8 cellular contexts compared by ENCODE assay signal in genomic region chr1:42035205-42035829, GRCh38.
DNase-seq lines count a peak whose midpoint lies in the region; TF ChIP-seq lines count a peak whose summit lies in the region.

No MANE protein-coding gene starts in this region.

- 4% methylated on average over 5 of the region's 66 CpGs for WGBS in SK-N-SH (ENCODE audit: low lambda C conversion rate)
- under 1% methylated on average over 66 of the region's 66 CpGs for WGBS in liver

- H3K79me2 ChIP-seq in Karpas-422 (ENCODE audit: low read length) (no peaks in the 10 kb centered on the region), SK-N-SH (ENCODE audit: insufficient read depth) (peaks cover 27% of the 10 kb centered on the region; the same call in 1 of the 2 replicates)

- peaks cover 14% of the 10 kb centered on the region for H3K27me3 ChIP-seq in H7 (ENCODE audit: control insufficient read depth, insufficient read depth, low read length)
- H3K27me3 ChIP-seq in Karpas-422 (ENCODE audit: low read length): no peaks in the 10 kb centered on the region
- H3K27me3 ChIP-seq in SK-N-SH (ENCODE audit: insufficient read depth): no peaks in the 10 kb centered on the region
- no peaks in the 10 kb centered on the region for H3K27me3 ChIP-seq in colonic mucosa
- H3K27me3 ChIP-seq in liver (ENCODE audit: control insufficient read depth in 4 of 4, insufficient read depth in 4 of 4, low read length in 3 of 4): no peaks in the 10 kb centered on the region

- peak overlapping the region; percentile 64 for H3K9ac ChIP-seq in Karpas-422 (ENCODE audit: low read length)
- H3K9ac ChIP-seq in SK-N-SH: peak overlapping the region; percentile 83
- peak overlapping the region; percentile 73 to 74 for H3K9ac ChIP-seq in colonic mucosa (ENCODE audit: low read depth in 2 of 2, low read length in 2 of 2)
- peak overlapping the region in 1 of 2 donors; percentile 63 for H3K9ac ChIP-seq in liver (ENCODE audit: low read depth in 1 of 2, low read length in 2 of 2)

- H3K36me3 ChIP-seq in H7 (replicated peaks; ENCODE audit: control insufficient read depth, insufficient read depth, low read length): no peaks in the 10 kb centered on the region
- no peaks in the 10 kb centered on the region for H3K36me3 ChIP-seq in Karpas-422 (ENCODE audit: insufficient read depth, low read length)
- no peaks in the 10 kb centered on the region for H3K36me3 ChIP-seq in SK-N-SH (replicated peaks in 1 of 2; ENCODE audit: control insufficient read depth in 1 of 2, insufficient read depth in 2 of 2, low read length in 1 of 2)
- H3K36me3 ChIP-seq in colonic mucosa: no peaks in the 10 kb centered on the region
- no peaks in the 10 kb centered on the region for H3K36me3 ChIP-seq in liver (ENCODE audit: control insufficient read depth in 4 of 4, insufficient read depth in 3 of 4, low read depth in 1 of 4, low read length in 3 of 4)

- H2AFZ ChIP-seq in Karpas-422 (ENCODE audit: low read length) (peak overlapping the region; percentile 71; the same call in 1 of the 2 replicates), SK-N-SH (ENCODE audit: low read depth) (peak overlapping the region; percentile 91)

- H3K27ac ChIP-seq in Karpas-422 (ENCODE audit: low read length) (no peak overlapping the region), SK-N-SH (ENCODE audit: low read depth in 2 of 2, low read length in 1 of 2) (peak overlapping the region; percentile 62 to 82; a peak in 3 of 4 replicates), colonic mucosa (peak overlapping the region; percentile 34), liver (ENCODE audit: low read depth in 1 of 2, low read length in 2 of 2) (peak overlapping the region; percentile 79 to 91)

- POLR2A ChIA-PET in SK-N-SH (lab: Yijun Ruan, JAX): no interaction called here

- TF ChIP-seq CTCF in SK-N-SH (IDR thresholded peaks at IDR 0.05) (peak; percentile 39; the same call in 1 of the 2 replicates), colonic mucosa (IDR thresholded peaks at IDR 0.05) (no peak), liver (IDR thresholded peaks at IDR 0.05; ENCODE audit: low read depth, low read length, missing input control) (peak; percentile 34)

- no peaks in the 10 kb centered on the region for H3K9me3 ChIP-seq in Karpas-422 (ENCODE audit: low read length)
- no peaks in the 10 kb centered on the region for H3K9me3 ChIP-seq in SK-N-SH
- H3K9me3 ChIP-seq in colonic mucosa: no peaks in the 10 kb centered on the region
- H3K9me3 ChIP-seq in liver (ENCODE audit: control insufficient read depth in 4 of 4, low read length in 3 of 4): no peaks in the 10 kb centered on the region

- H3K4me2 ChIP-seq in Karpas-422 (ENCODE audit: low read depth, low read length, poor library complexity, severe bottlenecking) (peak overlapping the region; percentile 92), SK-N-SH (peak overlapping the region; percentile 86)

- H3K9me2 ChIP-seq in Karpas-422 (replicated peaks; ENCODE audit: insufficient read depth, low read length): no peaks in the 10 kb centered on the region
- H3K9me2 ChIP-seq in SK-N-SH: no peaks in the 10 kb centered on the region

- no peaks in the 10 kb centered on the region for H3F3A ChIP-seq in SK-N-SH (replicated peaks; ENCODE audit: insufficient read depth)

- TF ChIP-seq RAD21 in SK-N-SH (IDR thresholded peaks at IDR 0.05; ENCODE audit: low read length) (peak; percentile 30; the same call in 1 of the 2 replicates), liver (IDR thresholded peaks at IDR 0.05) (peak; percentile 34 to 53)

- TF ChIP-seq EP300 in SK-N-SH (IDR thresholded peaks at IDR 0.05; ENCODE audit: borderline replicate concordance in 1 of 2, low read depth in 1 of 2, low read length in 1 of 2): 0 out of 4 replicates have a peak, but pooled peaks of 1 of the 2 experiments have one; percentile 14

- DNase-seq in activated naive CD4-positive, alpha-beta T cell (lab: John Stamatoyannopoulos, UW): peak; percentile 20 to 83 (median 62)
- DNase-seq in activated naive CD4-positive, alpha-beta T cell treated with anti-CD3 and anti-CD28 coated beads, Interleukin-2, amount 50 U/mL, for 16 hours: no peak
- DNase-seq in H7 (peak; percentile 95), Karpas-422 (peak; percentile 78), SK-N-SH (peak; percentile 90), colonic mucosa (peak; percentile 50)
- DNase-seq in stimulated activated CD8-positive, alpha-beta memory T cell treated with anti-CD3 and anti-CD28 coated beads, Interleukin-15, amount 100 ng/mL, for 48 hours (ENCODE audit: low read depth in 2 of 2): peak; percentile 31 to 34

- H4K20me1 ChIP-seq in Karpas-422 (ENCODE audit: insufficient read depth, low read depth, low read length) (no peaks in the 10 kb centered on the region), SK-N-SH (ENCODE audit: insufficient read depth) (no peaks in the 10 kb centered on the region)

- H3K4me1 ChIP-seq in Karpas-422 (ENCODE audit: low read length): peaks cover 14% of the 10 kb centered on the region
- H3K4me1 ChIP-seq in SK-N-SH (ENCODE audit: control insufficient read depth in 1 of 2, insufficient read depth in 2 of 2, low read depth in 1 of 2, low read length in 1 of 2): peaks cover 0 to 9% of the 10 kb centered on the region in 2 experiments; a peak in 2 of 4 replicates
- H3K4me1 ChIP-seq in colonic mucosa: peaks cover 7% of the 10 kb centered on the region
- H3K4me1 ChIP-seq in liver (ENCODE audit: control insufficient read depth in 4 of 4, insufficient read depth in 4 of 4, low read length in 3 of 4): peaks cover 0 to 14% (median 7%) of the 10 kb centered on the region in 4 donors

- intact Hi-C loops in colonic mucosa (cut with DNase I): no loop called here

- CTCF ChIA-PET in SK-N-SH (lab: Yijun Ruan, JAX): interaction anchor here (0.6 to 2.1 kb wide), 22 partner anchors 8 to 519 kb away, joined by 3 to 7 read pairs (median 3); no protein-coding TSS in a partner anchor

- H3K4me3 ChIP-seq in H7 (ENCODE audit: insufficient read depth, low read depth, low read length): peak overlapping the region; percentile 78
- H3K4me3 ChIP-seq in Karpas-422 (ENCODE audit: low read length): peak overlapping the region; percentile 80
- H3K4me3 ChIP-seq in SK-N-SH (ENCODE audit: low read depth in 2 of 2, low read length in 1 of 2): peak overlapping the region; percentile 95 to 100
- H3K4me3 ChIP-seq in colonic mucosa: peak overlapping the region; percentile 88
- peak overlapping the region; percentile 92 to 97 (median 94) for H3K4me3 ChIP-seq in liver (ENCODE audit: low read depth in 1 of 3, low read length in 3 of 3)

TF ChIP-seq in SK-N-SH, 30 proteins besides CTCF, POLR2A, EP300 and RAD21 (continues in another document):
- no peak for TF ChIP-seq CHD2 (IDR thresholded peaks at IDR 0.05; ENCODE audit: low read length, partially characterized antibody)
- TF ChIP-seq YY1 (IDR thresholded peaks at IDR 0.05; ENCODE audit: low read depth): no peak
- TF ChIP-seq JUND (IDR thresholded peaks at IDR 0.05): no peak
- TF ChIP-seq EZH2phosphoT487 (IDR thresholded peaks at IDR 0.05; ENCODE audit: borderline replicate concordance, low read depth): no peak
- 0 out of 2 replicates have a peak, but pooled peaks have one; percentile 6 for TF ChIP-seq NRF1 (IDR thresholded peaks at IDR 0.05; ENCODE audit: low read depth, low read length)
- no peak for TF ChIP-seq FOXJ3 (CRISPR knock-in tag; IDR thresholded peaks at IDR 0.05)
- no peak for TF ChIP-seq MEF2A (IDR thresholded peaks at IDR 0.05; ENCODE audit: borderline replicate concordance, low read depth)
- TF ChIP-seq TCF12 (IDR thresholded peaks at IDR 0.05): 0 out of 2 replicates have a peak, but pooled peaks have one; percentile 4

TF ChIP-seq in liver, 16 proteins besides CTCF, POLR2A, EP300 and RAD21 (continues in another document):
- TF ChIP-seq ZBTB33 (IDR thresholded peaks at IDR 0.05) (no peak), ATF3 (IDR thresholded peaks at IDR 0.05) (no peak), YY1 (IDR thresholded peaks at IDR 0.05) (no peak), GABPA (IDR thresholded peaks at IDR 0.05 in 1 of 2, conservative IDR thresholded peaks at IDR 0.05 in 1 of 2) (no peak), MAX (IDR thresholded peaks at IDR 0.05) (no peak)
